In genomic region chr15:90872481-90873184, GRCh38 we compare ENCODE assay signal across 8 cellular contexts. TPM values are rescaled to one million over a fixed set of nuclear protein-coding genes. Genes with fewer than 3 reads are reported as not detected.
DNase-seq lines count a peak whose midpoint lies in the region; ATAC-seq and TF ChIP-seq lines count a peak whose summit lies in the region.

No MANE protein-coding gene starts in this region.

- peak overlapping the region; percentile 97 for H3K27ac Mint-ChIP-seq in activated T-cell treated with anti-CD3 and anti-CD28 coated beads, Interleukin-2, amount 50 U/mL, for 24 hours

- H3K27ac ChIP-seq in KOPT-K1 (ENCODE audit: low read depth, low read length, poor library complexity, severe bottlenecking) (peak overlapping the region; percentile 67), foreskin keratinocyte (peak overlapping the region; percentile 82), osteoblast (ENCODE audit: low read depth, low read length) (peak overlapping the region; percentile 88)

- H3K4me1 Mint-ChIP-seq in activated T-cell treated with anti-CD3 and anti-CD28 coated beads, Interleukin-2, amount 50 U/mL, for 24 hours (ENCODE audit: low read depth) = peaks cover 60% of the 10 kb centered on the region

- peak overlapping the region; percentile 93 for H3K4me3 Mint-ChIP-seq in activated T-cell treated with anti-CD3 and anti-CD28 coated beads, Interleukin-2, amount 50 U/mL, for 24 hours

- no peak overlapping the region for H2AFZ ChIP-seq in osteoblast (ENCODE audit: low read length)

- DNase-seq in GM10266 (ENCODE audit: extremely low spot score) (peak; percentile 73), foreskin keratinocyte (peak in 1 of 2 donors; percentile 66), osteoblast (ENCODE audit: insufficient read length, low spot score, missing footprints) (peak; percentile 98), NCI-H345 treated with DMSO at 0.1 percent for 48 hours (lab: John Stamatoyannopoulos, UW; ENCODE audit: unreplicated experiment) (no peak), activated gamma-delta T cell (lab: John Stamatoyannopoulos, UW) (no peak), NCI-H187 treated with DMSO at 0.1 percent for 48 hours (lab: John Stamatoyannopoulos, UW) (no peak)
- peak; percentile 77 for DNase-seq in activated T-cell treated with anti-CD3 and anti-CD28 coated beads, Interleukin-2, amount 50 U/mL, for 24 hours

- peaks cover 61% of the 10 kb centered on the region for H3K79me2 ChIP-seq in osteoblast (ENCODE audit: insufficient read depth, low read length)

- peak overlapping the region; percentile 86 for H3K4me2 ChIP-seq in osteoblast (ENCODE audit: insufficient read depth, low read length)

- no peaks in the 10 kb centered on the region for H3K27me3 ChIP-seq in foreskin keratinocyte
- H3K27me3 ChIP-seq in osteoblast (ENCODE audit: insufficient read depth, low read length) = no peaks in the 10 kb centered on the region

- H3K4me1 ChIP-seq in foreskin keratinocyte = peaks cover 25% of the 10 kb centered on the region
- H3K4me1 ChIP-seq in osteoblast (ENCODE audit: insufficient read depth, low read length) = peaks cover 48% of the 10 kb centered on the region

- H3K9me3 Mint-ChIP-seq in activated T-cell treated with anti-CD3 and anti-CD28 coated beads, Interleukin-2, amount 50 U/mL, for 24 hours = no peaks in the 10 kb centered on the region

- H3K36me3 ChIP-seq in KOPT-K1 (ENCODE audit: insufficient read depth, low read length) = no peaks in the 10 kb centered on the region; the same call in 1 of the 2 replicates
- peaks cover 13% of the 10 kb centered on the region for H3K36me3 ChIP-seq in osteoblast (ENCODE audit: insufficient read depth, low read length)

- ATAC-seq in foreskin keratinocyte = peak; percentile 66

- H3K9me3 ChIP-seq in KOPT-K1 (ENCODE audit: insufficient read depth, low read length, poor library complexity, severe bottlenecking) (no peaks in the 10 kb centered on the region), osteoblast (ENCODE audit: low read depth, low read length) (no peaks in the 10 kb centered on the region)

- H3K27me3 Mint-ChIP-seq in activated T-cell treated with anti-CD3 and anti-CD28 coated beads, Interleukin-2, amount 50 U/mL, for 24 hours = no peaks in the 10 kb centered on the region

- TF ChIP-seq CTCF in GM10266 (IDR thresholded peaks at IDR 0.05; ENCODE audit: control insufficient read depth, insufficient read depth, low read depth, missing control alignments) (no peak), foreskin keratinocyte (conservative IDR thresholded peaks at IDR 0.05) (no peak), osteoblast (IDR thresholded peaks at IDR 0.05; ENCODE audit: extremely low read depth, low read depth, low read length) (no peak)

- peak overlapping the region; percentile 80 for H3K4me3 ChIP-seq in osteoblast (ENCODE audit: insufficient read depth, low read length)

- peaks cover 65% of the 10 kb centered on the region for H3K36me3 Mint-ChIP-seq in activated T-cell treated with anti-CD3 and anti-CD28 coated beads, Interleukin-2, amount 50 U/mL, for 24 hours (ENCODE audit: low read depth)

- peaks cover 27% of the 10 kb centered on the region for H4K20me1 ChIP-seq in osteoblast (ENCODE audit: insufficient read depth, low read length)

RNA-seq across cellular contexts. Expression of gene FURIN, which starts 4.2 kb away (rescaled TPM):
- total RNA-seq in foreskin keratinocyte = 62.7 and 78.9 TPM in 2 replicates
- 47.7 and 55.9 TPM in 2 replicates for polyA plus RNA-seq in foreskin keratinocyte
- total RNA-seq in osteoblast = 39.1 and 42.7 TPM in 2 replicates

RNA-seq across cellular contexts. Expression of gene FES, which starts 11.7 kb away (rescaled TPM):
- total RNA-seq in foreskin keratinocyte (1.5 and 1.8 TPM in 2 replicates), osteoblast (19.2 and 20.3 TPM in 2 replicates)
- polyA plus RNA-seq in foreskin keratinocyte = 0.69 and 1.5 TPM in 2 replicates

RNA-seq across cellular contexts. Expression of gene MAN2A2, which starts 30.5 kb away (rescaled TPM):
- total RNA-seq in foreskin keratinocyte (10.3 and 11.0 TPM in 2 replicates), osteoblast (15.2 and 20.0 TPM in 2 replicates)
- 4.8 and 5.8 TPM in 2 replicates for polyA plus RNA-seq in foreskin keratinocyte

RNA-seq across cellular contexts. Expression of gene HDDC3, which starts 59.7 kb away (rescaled TPM):
- 15.7 and 16.1 TPM in 2 replicates for total RNA-seq in foreskin keratinocyte
- polyA plus RNA-seq in foreskin keratinocyte = 23.7 and 25.1 TPM in 2 replicates
- 8.8 and 11.6 TPM in 2 replicates for total RNA-seq in osteoblast

Comparison
In these comparisons a context has a peak if more than half of its experiments do, and no peak if none do; other contexts are left out.
1. DNase-seq: peak in GM10266 (single experiment), activated T-cell treated with anti-CD3 and anti-CD28 coated beads, Interleukin-2, amount 50 U/mL, for 24 hours (single experiment) and osteoblast (single experiment); none in NCI-H345 treated with DMSO at 0.1 percent for 48 hours (single experiment), activated gamma-delta T cell (single experiment) and NCI-H187 treated with DMSO at 0.1 percent for 48 hours (single experiment).
2. Peak in every context shown above with its lines, with median percentiles within 50 percentile points of each other: H3K27ac ChIP-seq.